In the genomic region with DNA sequence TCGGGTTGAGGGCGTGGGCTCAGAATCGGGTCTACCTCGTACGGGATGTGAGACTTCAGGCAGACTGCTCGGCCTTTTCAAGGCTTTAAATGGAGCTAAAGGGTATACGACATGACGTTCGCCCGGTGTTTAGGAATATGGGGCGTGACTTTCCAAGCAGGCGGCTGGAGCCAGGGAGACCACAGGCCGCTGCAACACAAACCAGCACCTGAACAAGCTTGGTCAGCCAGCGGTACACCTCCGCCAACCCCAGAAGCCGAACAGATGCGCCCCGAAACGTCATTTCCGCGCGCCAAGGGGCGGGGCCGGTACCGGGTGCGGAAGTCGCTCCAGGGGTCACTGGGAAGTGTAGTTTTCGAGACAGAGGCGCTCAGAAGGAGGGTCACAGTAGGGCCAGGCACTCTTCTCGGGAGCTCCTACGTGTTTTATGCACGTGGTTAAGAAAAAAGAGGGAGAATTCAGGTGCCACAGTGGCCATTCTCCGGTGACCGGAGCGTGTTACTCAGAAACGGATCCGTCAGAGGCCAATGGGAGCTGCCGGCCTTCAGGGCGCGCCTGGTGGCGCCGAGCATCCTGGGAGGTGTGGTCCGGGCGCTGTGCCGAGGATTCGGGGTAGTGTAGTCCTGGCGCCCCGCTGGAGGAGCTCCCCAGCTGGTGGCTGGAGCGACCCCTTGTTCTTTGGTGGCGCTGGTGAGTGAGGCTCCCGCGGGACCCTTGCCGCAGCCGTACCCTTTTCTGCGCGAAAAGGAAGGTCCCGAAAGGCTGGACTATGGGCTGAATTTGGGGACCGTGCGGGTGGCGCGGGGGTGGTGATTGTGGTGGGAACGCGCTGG, we compare ENCODE assay signal across 1 cellular context.
TF ChIP-seq lines count a peak whose summit lies in the region.

A gene (plus strand): TSS at position 613 of the 833 bp plus-strand sequence. CDS start 17,160 bp downstream, outside the sequence.

TF ChIP-seq in HepG2, 621 proteins besides CTCF, POLR2A, EP300 and RAD21 (continued from another document):
- TF ChIP-seq, protein P1, sequence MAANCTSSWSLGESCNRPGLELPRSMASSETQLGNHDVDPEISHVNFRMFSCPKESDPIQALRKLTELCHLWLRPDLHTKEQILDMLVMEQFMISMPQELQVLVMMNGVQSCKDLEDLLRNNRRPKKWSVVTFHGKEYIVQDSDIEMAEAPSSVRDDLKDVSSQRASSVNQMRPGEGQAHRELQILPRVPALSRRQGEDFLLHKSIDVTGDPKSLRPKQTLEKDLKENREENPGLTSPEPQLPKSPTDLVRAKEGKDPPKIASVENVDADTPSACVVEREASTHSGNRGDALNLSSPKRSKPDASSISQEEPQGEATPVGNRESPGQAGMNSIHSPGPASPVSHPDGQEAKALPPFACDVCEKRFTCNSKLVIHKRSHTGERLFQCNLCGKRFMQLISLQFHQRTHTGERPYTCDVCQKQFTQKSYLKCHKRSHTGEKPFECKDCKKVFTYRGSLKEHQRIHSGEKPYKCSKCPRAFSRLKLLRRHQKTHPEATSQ (CRISPR knock-in tag; IDR thresholded peaks at IDR 0.05; ENCODE audit: borderline replicate concordance), result peak; percentile 9; the same call in 1 of the 2 replicates
- TF ChIP-seq RORA (CRISPR knock-in tag; IDR thresholded peaks at IDR 0.05), result no peak
- TF ChIP-seq, protein P2, sequence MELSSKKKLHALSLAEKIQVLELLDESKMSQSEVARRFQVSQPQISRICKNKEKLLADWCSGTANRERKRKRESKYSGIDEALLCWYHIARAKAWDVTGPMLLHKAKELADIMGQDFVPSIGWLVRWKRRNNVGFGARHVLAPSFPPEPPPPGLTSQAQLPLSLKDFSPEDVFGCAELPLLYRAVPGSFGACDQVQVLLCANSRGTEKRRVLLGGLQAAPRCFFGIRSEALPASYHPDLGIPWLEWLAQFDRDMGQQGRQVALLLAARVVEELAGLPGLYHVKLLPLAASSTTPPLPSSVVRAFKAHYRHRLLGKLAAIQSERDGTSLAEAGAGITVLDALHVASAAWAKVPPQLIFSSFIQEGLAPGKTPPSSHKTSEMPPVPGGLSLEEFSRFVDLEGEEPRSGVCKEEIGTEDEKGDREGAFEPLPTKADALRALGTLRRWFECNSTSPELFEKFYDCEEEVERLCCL (CRISPR knock-in tag; IDR thresholded peaks at IDR 0.05; ENCODE audit: borderline replicate concordance), result peak; percentile 69
- TF ChIP-seq NCOR1 (IDR thresholded peaks at IDR 0.05; ENCODE audit: borderline replicate concordance, low read length), result peak; percentile 14; the same call in 1 of the 2 replicates
- TF ChIP-seq MAFG (CRISPR knock-in tag; IDR thresholded peaks at IDR 0.05), result no peak
- TF ChIP-seq, protein P3, sequence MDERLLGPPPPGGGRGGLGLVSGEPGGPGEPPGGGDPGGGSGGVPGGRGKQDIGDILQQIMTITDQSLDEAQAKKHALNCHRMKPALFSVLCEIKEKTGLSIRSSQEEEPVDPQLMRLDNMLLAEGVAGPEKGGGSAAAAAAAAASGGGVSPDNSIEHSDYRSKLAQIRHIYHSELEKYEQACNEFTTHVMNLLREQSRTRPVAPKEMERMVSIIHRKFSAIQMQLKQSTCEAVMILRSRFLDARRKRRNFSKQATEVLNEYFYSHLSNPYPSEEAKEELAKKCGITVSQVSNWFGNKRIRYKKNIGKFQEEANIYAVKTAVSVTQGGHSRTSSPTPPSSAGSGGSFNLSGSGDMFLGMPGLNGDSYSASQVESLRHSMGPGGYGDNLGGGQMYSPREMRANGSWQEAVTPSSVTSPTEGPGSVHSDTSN (CRISPR knock-in tag; IDR thresholded peaks at IDR 0.05), result no peak
- TF ChIP-seq ZNF879 (CRISPR knock-in tag; IDR thresholded peaks at IDR 0.05), result no peak; the same call in none of the 2 replicates
- peak; percentile 94 for TF ChIP-seq HCFC1 (IDR thresholded peaks at IDR 0.05; ENCODE audit: low read depth, low read length)
- peak; percentile 46 for TF ChIP-seq KDM4B (CRISPR knock-in tag; IDR thresholded peaks at IDR 0.05)
- TF ChIP-seq ZFP36L1 (CRISPR knock-in tag; IDR thresholded peaks at IDR 0.05), result 0 out of 2 replicates have a peak, but pooled peaks have one; percentile 76
- peak; percentile 85; the same call in 1 of the 2 replicates for TF ChIP-seq ZNF136 (CRISPR knock-in tag; IDR thresholded peaks at IDR 0.05; ENCODE audit: low read depth)
- peak; percentile 35; the same call in 1 of the 2 replicates for TF ChIP-seq BORCS8-MEF2B (CRISPR knock-in tag; IDR thresholded peaks at IDR 0.05)
- TF ChIP-seq ZFP37 (CRISPR knock-in tag; IDR thresholded peaks at IDR 0.05; ENCODE audit: borderline replicate concordance), result no peak
- peak; percentile 78 for TF ChIP-seq ZNF737 (CRISPR knock-in tag; IDR thresholded peaks at IDR 0.05; ENCODE audit: borderline replicate concordance)
- TF ChIP-seq, protein P4, sequence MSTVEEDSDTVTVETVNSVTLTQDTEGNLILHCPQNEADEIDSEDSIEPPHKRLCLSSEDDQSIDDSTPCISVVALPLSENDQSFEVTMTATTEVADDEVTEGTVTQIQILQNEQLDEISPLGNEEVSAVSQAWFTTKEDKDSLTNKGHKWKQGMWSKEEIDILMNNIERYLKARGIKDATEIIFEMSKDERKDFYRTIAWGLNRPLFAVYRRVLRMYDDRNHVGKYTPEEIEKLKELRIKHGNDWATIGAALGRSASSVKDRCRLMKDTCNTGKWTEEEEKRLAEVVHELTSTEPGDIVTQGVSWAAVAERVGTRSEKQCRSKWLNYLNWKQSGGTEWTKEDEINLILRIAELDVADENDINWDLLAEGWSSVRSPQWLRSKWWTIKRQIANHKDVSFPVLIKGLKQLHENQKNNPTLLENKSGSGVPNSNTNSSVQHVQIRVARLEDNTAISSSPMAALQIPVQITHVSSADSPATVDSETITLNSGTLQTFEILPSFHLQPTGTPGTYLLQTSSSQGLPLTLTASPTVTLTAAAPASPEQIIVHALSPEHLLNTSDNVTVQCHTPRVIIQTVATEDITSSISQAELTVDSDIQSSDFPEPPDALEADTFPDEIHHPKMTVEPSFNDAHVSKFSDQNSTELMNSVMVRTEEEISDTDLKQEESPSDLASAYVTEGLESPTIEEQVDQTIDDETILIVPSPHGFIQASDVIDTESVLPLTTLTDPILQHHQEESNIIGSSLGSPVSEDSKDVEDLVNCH (CRISPR knock-in tag; IDR thresholded peaks at IDR 0.05), result 0 out of 2 replicates have a peak, but pooled peaks have one; percentile 38
- TF ChIP-seq, protein P5, sequence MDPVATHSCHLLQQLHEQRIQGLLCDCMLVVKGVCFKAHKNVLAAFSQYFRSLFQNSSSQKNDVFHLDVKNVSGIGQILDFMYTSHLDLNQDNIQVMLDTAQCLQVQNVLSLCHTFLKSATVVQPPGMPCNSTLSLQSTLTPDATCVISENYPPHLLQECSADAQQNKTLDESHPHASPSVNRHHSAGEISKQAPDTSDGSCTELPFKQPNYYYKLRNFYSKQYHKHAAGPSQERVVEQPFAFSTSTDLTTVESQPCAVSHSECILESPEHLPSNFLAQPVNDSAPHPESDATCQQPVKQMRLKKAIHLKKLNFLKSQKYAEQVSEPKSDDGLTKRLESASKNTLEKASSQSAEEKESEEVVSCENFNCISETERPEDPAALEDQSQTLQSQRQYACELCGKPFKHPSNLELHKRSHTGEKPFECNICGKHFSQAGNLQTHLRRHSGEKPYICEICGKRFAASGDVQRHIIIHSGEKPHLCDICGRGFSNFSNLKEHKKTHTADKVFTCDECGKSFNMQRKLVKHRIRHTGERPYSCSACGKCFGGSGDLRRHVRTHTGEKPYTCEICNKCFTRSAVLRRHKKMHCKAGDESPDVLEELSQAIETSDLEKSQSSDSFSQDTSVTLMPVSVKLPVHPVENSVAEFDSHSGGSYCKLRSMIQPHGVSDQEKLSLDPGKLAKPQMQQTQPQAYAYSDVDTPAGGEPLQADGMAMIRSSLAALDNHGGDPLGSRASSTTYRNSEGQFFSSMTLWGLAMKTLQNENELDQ (CRISPR knock-in tag; IDR thresholded peaks at IDR 0.05; ENCODE audit: borderline replicate concordance), result peak; percentile 60; the same call in 1 of the 2 replicates
- peak; percentile 98 for TF ChIP-seq ZBTB7B (CRISPR knock-in tag; IDR thresholded peaks at IDR 0.05)
- TF ChIP-seq, protein P6, sequence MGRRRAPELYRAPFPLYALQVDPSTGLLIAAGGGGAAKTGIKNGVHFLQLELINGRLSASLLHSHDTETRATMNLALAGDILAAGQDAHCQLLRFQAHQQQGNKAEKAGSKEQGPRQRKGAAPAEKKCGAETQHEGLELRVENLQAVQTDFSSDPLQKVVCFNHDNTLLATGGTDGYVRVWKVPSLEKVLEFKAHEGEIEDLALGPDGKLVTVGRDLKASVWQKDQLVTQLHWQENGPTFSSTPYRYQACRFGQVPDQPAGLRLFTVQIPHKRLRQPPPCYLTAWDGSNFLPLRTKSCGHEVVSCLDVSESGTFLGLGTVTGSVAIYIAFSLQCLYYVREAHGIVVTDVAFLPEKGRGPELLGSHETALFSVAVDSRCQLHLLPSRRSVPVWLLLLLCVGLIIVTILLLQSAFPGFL (CRISPR knock-in tag; IDR thresholded peaks at IDR 0.05), result no peak; the same call in 1 of the 2 replicates
- peak; percentile 70; the same call in 1 of the 2 replicates for TF ChIP-seq ZNF317 (CRISPR knock-in tag; IDR thresholded peaks at IDR 0.05)
- TF ChIP-seq, protein P7, sequence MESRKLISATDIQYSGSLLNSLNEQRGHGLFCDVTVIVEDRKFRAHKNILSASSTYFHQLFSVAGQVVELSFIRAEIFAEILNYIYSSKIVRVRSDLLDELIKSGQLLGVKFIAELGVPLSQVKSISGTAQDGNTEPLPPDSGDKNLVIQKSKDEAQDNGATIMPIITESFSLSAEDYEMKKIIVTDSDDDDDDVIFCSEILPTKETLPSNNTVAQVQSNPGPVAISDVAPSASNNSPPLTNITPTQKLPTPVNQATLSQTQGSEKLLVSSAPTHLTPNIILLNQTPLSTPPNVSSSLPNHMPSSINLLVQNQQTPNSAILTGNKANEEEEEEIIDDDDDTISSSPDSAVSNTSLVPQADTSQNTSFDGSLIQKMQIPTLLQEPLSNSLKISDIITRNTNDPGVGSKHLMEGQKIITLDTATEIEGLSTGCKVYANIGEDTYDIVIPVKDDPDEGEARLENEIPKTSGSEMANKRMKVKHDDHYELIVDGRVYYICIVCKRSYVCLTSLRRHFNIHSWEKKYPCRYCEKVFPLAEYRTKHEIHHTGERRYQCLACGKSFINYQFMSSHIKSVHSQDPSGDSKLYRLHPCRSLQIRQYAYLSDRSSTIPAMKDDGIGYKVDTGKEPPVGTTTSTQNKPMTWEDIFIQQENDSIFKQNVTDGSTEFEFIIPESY (CRISPR knock-in tag; IDR thresholded peaks at IDR 0.05), result peak; percentile 65
- TF ChIP-seq ARNT2 (CRISPR knock-in tag; IDR thresholded peaks at IDR 0.05; ENCODE audit: low read depth), result peak; percentile 89
- peak; percentile 80; the same call in 1 of the 2 replicates for TF ChIP-seq POLR2AphosphoS2 (IDR thresholded peaks at IDR 0.05; ENCODE audit: low read depth, low read length)
- TF ChIP-seq ZNF501 (CRISPR knock-in tag; IDR thresholded peaks at IDR 0.05), result peak; percentile 99
- peak; percentile 62 for TF ChIP-seq ZNF160 (CRISPR knock-in tag; IDR thresholded peaks at IDR 0.05)
